In the genomic region with DNA sequence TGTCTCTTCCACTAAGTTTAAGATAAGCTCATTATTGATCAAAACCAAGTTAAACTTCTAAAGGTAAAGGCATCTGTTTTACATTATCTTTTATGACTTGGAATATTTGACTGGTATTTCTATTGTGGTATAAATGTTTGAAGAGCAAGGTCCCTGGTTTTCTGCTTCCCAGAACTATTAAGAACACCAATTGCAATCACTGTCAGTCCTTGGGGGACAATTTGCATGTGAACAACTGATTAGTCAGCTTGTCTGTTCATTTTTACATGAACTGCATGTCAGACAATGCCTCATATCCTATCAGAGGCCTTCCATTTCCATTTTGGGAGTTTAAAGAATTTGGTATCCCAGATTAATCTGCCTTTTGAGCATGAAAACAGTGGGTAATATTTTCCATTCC, we compare ENCODE assay signal across 19 cellular contexts.
"Had no signal": no experiment of that assay in that cellular context is flagged by ENCODE, and none has a peak within 500 bp of the region (broad histone marks: within the 10 kb centered on the region; RNA-seq: fewer than 3 reads in every experiment).

No MANE protein-coding gene starts in this region.

- H3K4me3 Mint-ChIP-seq: activated B cell treated with CpG ODN at 0.5 μM for 24 hours; activated CD4-positive, alpha-beta T cell treated with anti-CD3 and anti-CD28 coated beads, Interleukin-2, amount 10 ng/mL, durations not matched to agents 24 days and 14 days; central memory CD8-positive, alpha-beta T cell; naive thymus-derived CD4-positive, alpha-beta T cell had no signal

- H3K36me3 Mint-ChIP-seq: naive thymus-derived CD4-positive, alpha-beta T cell had no signal

- H3K36me3 ChIP-seq: adrenal gland, neutrophil, right atrium auricular region had no signal

- H3K4me1 Mint-ChIP-seq: activated B cell treated with CpG ODN at 0.5 μM for 24 hours; activated CD4-positive, alpha-beta T cell treated with anti-CD3 and anti-CD28 coated beads, Interleukin-2, amount 10 ng/mL, durations not matched to agents 24 days and 14 days; central memory CD8-positive, alpha-beta T cell; naive thymus-derived CD4-positive, alpha-beta T cell had no signal

- H3K9me3 ChIP-seq: adrenal gland, neutrophil, right atrium auricular region had no signal

- H3K4me3 ChIP-seq: adrenal gland, lung, right atrium auricular region had no signal

- H3K27me3 ChIP-seq: adrenal gland, neutrophil, right atrium auricular region had no signal

- H3K4me1 ChIP-seq: adrenal gland had no signal

- ATAC-seq: left cardiac atrium; naive thymus-derived CD4-positive, alpha-beta T cell had no signal

- DNase-seq: activated B cell treated with CpG ODN at 0.5 μM for 24 hours; activated CD4-positive, alpha-beta T cell treated with anti-CD3 and anti-CD28 coated beads, Interleukin-2, amount 10 ng/mL, durations not matched to agents 24 days and 14 days; activated CD8-positive, alpha-beta memory T cell treated with anti-CD3 and anti-CD28 coated beads for 24 hours; activated naive CD4-positive, alpha-beta T cell treated with anti-CD3 and anti-CD28 coated beads, Interleukin-2, amount 50 U/mL, for 16 hours; activated T-cell treated with anti-CD3 and anti-CD28 coated beads for 4 hours; adrenal gland; effector memory CD4-positive, alpha-beta T cell; glutamatergic neuron; left cardiac atrium; naive thymus-derived CD4-positive, alpha-beta T cell; posterior cingulate gyrus; stimulated activated CD4-positive, alpha-beta T cell treated with anti-CD3 and anti-CD28 coated beads, Interleukin-12 subunit alpha, Interleukin-12 subunit beta, amount 100 ng/mL, for 4 hours; stimulated activated naive CD4-positive, alpha-beta T cell treated with Interleukin-2 at 50 U/mL for 16 hours had no signal

- H3K9me3 Mint-ChIP-seq: activated B cell treated with CpG ODN at 0.5 μM for 24 hours; activated CD4-positive, alpha-beta T cell treated with anti-CD3 and anti-CD28 coated beads, Interleukin-2, amount 10 ng/mL, durations not matched to agents 24 days and 14 days; activated T-helper 2 cell treated with anti-CD3 and anti-CD28 coated beads, Interferon-gamma antibody, Interleukin-2, Interleukin-4, amounts not matched to agents 10 μg/mL and 5 μg/mL and 100 μg/mL, durations not matched to agents 14 hours and 24 hours and 36 hours; central memory CD8-positive, alpha-beta T cell; naive thymus-derived CD4-positive, alpha-beta T cell had no signal

- H3K27ac ChIP-seq: adrenal gland, epithelial cell of prostate, neutrophil, right atrium auricular region had no signal

- H3K27ac Mint-ChIP-seq: activated B cell treated with CpG ODN at 0.5 μM for 24 hours; activated CD4-positive, alpha-beta T cell treated with anti-CD3 and anti-CD28 coated beads, Interleukin-2, amount 10 ng/mL, durations not matched to agents 24 days and 14 days; activated T-helper 2 cell treated with anti-CD3 and anti-CD28 coated beads, Interferon-gamma antibody, Interleukin-2, Interleukin-4, amounts not matched to agents 10 μg/mL and 5 μg/mL and 100 μg/mL, durations not matched to agents 14 hours and 24 hours and 36 hours; naive thymus-derived CD4-positive, alpha-beta T cell had no signal

- H3K27me3 Mint-ChIP-seq: central memory CD8-positive, alpha-beta T cell had no signal
